Comparison of ENCODE assay signal across 16 cellular contexts in the genomic region with DNA sequence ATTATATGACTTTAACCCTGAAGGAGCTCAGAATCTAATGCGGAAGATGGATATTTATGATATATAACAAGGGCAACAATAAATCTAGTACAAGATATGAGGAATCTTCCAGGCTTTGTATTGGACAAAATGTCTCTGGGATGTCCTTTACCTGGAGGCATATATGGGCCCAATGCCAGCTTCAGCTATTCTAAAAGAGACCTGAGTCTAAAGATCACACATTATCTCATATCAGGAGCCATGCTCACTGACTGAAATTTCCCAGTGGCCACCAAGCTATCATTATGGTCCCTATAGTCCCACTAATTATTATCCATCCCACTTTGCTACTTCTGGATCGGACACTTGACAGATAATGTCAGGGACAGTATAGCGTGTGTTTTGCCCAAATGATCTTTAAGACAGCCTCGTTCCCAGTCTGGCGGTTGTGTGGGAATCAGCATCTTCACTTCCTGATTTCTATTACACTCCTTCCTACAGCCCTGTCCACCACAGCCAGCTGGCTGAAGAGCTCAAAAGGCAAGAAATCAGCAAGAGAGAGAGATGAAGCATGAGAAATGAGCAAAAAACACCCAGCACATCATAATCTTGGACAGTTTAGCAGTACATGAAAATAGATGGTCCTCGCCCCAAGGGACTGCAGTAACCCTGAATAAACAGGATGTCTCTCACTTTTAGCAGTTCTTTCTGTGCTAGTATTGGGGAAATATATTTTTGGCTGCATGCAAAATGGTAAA. TPM values are rescaled to one million over a fixed set of nuclear protein-coding genes. Genes with fewer than 3 reads are reported as not detected.
DNase-seq lines count a peak whose midpoint lies in the region; ATAC-seq and TF ChIP-seq lines count a peak whose summit lies in the region.
"Had no signal": no experiment of that assay in that cellular context is flagged by ENCODE, and none has a peak within 500 bp of the region (broad histone marks: within the 10 kb centered on the region; RNA-seq: fewer than 3 reads in every experiment).

No MANE protein-coding gene starts in this region.

- H4K91ac ChIP-seq in trophoblast cell (ENCODE audit: low read depth, low read length), result no peak overlapping the region

- H3K79me2 ChIP-seq in trophoblast cell (ENCODE audit: control insufficient read depth, insufficient read depth, low read length, poor library complexity) (no peaks in the 10 kb centered on the region), MM.1S (ENCODE audit: low read length) (no peaks in the 10 kb centered on the region)

- no peak overlapping the region for H3K23ac ChIP-seq in trophoblast cell (ENCODE audit: low read length)

- no peak overlapping the region for H3K4me3 Mint-ChIP-seq in dendritic cell treated with granulocyte-macrophage colony-stimulating factor and Interleukin-4, amounts not matched to agents 40 ng/mL and 50 ng/mL, for 4 days
- H3K4me3 Mint-ChIP-seq in stimulated activated memory B cell treated with anti-CD40 and anti-IgM and Interleukin-4, amounts not matched to agents 10 μg/mL and 1 μg/mL and 100 μg/mL, for 72 hours, result peak overlapping the region; percentile 5
- H3K4me3 Mint-ChIP-seq: CD4-positive, CD25-positive, alpha-beta regulatory T cell; T-helper 2 cell treated with Interferon-gamma antibody and Interleukin-4, amounts not matched to agents 5 μg/mL and 100 μg/mL, for 36 hours had no signal

- H2BK120ac ChIP-seq in trophoblast cell (ENCODE audit: insufficient read depth, low read length, poor library complexity), result no peak overlapping the region

- H2BK12ac ChIP-seq in trophoblast cell (ENCODE audit: low read length), result no peak overlapping the region

- no peak overlapping the region for H2BK5ac ChIP-seq in trophoblast cell (ENCODE audit: low read depth, low read length, poor library complexity)

- H3F3A ChIP-seq in MM.1S (ENCODE audit: insufficient read depth, low read length), result no peaks in the 10 kb centered on the region

- H3K4me1 ChIP-seq in trophoblast cell (ENCODE audit: control insufficient read depth in 1 of 2, insufficient read depth in 2 of 2, low read length in 2 of 2), result peaks cover 4 to 5% of the 10 kb centered on the region in 2 experiments
- peaks cover 6% of the 10 kb centered on the region; the same call in 1 of the 2 replicates for H3K4me1 ChIP-seq in MM.1S (ENCODE audit: low read length)
- H3K4me1 ChIP-seq in lower lobe of right lung, result no peaks in the 10 kb centered on the region

- WGBS in trophoblast cell (ENCODE audit: extremely low coverage, insufficient coverage, insufficient read length), result no CpG with 5 or more reads among the region's 6 CpGs

- intact Hi-C loops in dendritic cell treated with granulocyte-macrophage colony-stimulating factor and Interleukin-4, amounts not matched to agents 40 ng/mL and 50 ng/mL, for 4 days (cut with micrococcal nuclease), result no loop called here
- intact Hi-C loops in lower lobe of right lung (cut with DNase I), result no loop called here

- no peak overlapping the region for H3K18ac ChIP-seq in trophoblast cell (ENCODE audit: low read length)

- H3K9me3 ChIP-seq in trophoblast cell (ENCODE audit: insufficient read depth, low read depth, low read length) (no peaks in the 10 kb centered on the region), MM.1S (replicated peaks; ENCODE audit: insufficient read depth, low read length) (no peaks in the 10 kb centered on the region), lower lobe of right lung (no peaks in the 10 kb centered on the region)
- H3K9me3 ChIP-seq: esophagus squamous epithelium had no signal

- peaks cover 38% of the 10 kb centered on the region for H3K4me1 Mint-ChIP-seq in dendritic cell treated with granulocyte-macrophage colony-stimulating factor and Interleukin-4, amounts not matched to agents 40 ng/mL and 50 ng/mL, for 4 days (ENCODE audit: low read depth)
- peaks cover 28% of the 10 kb centered on the region for H3K4me1 Mint-ChIP-seq in stimulated activated memory B cell treated with anti-CD40 and anti-IgM and Interleukin-4, amounts not matched to agents 10 μg/mL and 1 μg/mL and 100 μg/mL, for 72 hours
- H3K4me1 Mint-ChIP-seq: CD4-positive, CD25-positive, alpha-beta regulatory T cell had no signal

- H3K4me3 ChIP-seq in trophoblast cell (ENCODE audit: low read depth, low read length), result no peak overlapping the region
- H3K4me3 ChIP-seq in MM.1S (ENCODE audit: low read length), result no peak overlapping the region
- no peak overlapping the region for H3K4me3 ChIP-seq in lower lobe of right lung
- H3K4me3 ChIP-seq: esophagus squamous epithelium had no signal

- no peaks in the 10 kb centered on the region for H3K36me3 Mint-ChIP-seq in dendritic cell treated with granulocyte-macrophage colony-stimulating factor and Interleukin-4, amounts not matched to agents 40 ng/mL and 50 ng/mL, for 4 days (ENCODE audit: low read depth)
- no peaks in the 10 kb centered on the region for H3K36me3 Mint-ChIP-seq in stimulated activated memory B cell treated with anti-CD40 and anti-IgM and Interleukin-4, amounts not matched to agents 10 μg/mL and 1 μg/mL and 100 μg/mL, for 72 hours
- H3K36me3 Mint-ChIP-seq: CD4-positive, CD25-positive, alpha-beta regulatory T cell had no signal

- H3K79me1 ChIP-seq in trophoblast cell (ENCODE audit: low read length), result no peaks in the 10 kb centered on the region

- no peak overlapping the region for H3K4ac ChIP-seq in trophoblast cell (ENCODE audit: low read depth, low read length)

- H4K20me1 ChIP-seq in MM.1S (ENCODE audit: insufficient read depth, low read length), result no peaks in the 10 kb centered on the region

- H3K27me3 Mint-ChIP-seq in dendritic cell treated with granulocyte-macrophage colony-stimulating factor and Interleukin-4, amounts not matched to agents 40 ng/mL and 50 ng/mL, for 4 days, result peaks cover 4% of the 10 kb centered on the region
- H3K27me3 Mint-ChIP-seq in stimulated activated memory B cell treated with anti-CD40 and anti-IgM and Interleukin-4, amounts not matched to agents 10 μg/mL and 1 μg/mL and 100 μg/mL, for 72 hours, result no peaks in the 10 kb centered on the region

- H3K9me3 Mint-ChIP-seq in dendritic cell treated with granulocyte-macrophage colony-stimulating factor and Interleukin-4, amounts not matched to agents 40 ng/mL and 50 ng/mL, for 4 days, result no peaks in the 10 kb centered on the region
- no peaks in the 10 kb centered on the region for H3K9me3 Mint-ChIP-seq in stimulated activated memory B cell treated with anti-CD40 and anti-IgM and Interleukin-4, amounts not matched to agents 10 μg/mL and 1 μg/mL and 100 μg/mL, for 72 hours
- H3K9me3 Mint-ChIP-seq: CD4-positive, CD25-positive, alpha-beta regulatory T cell; T-helper 2 cell treated with Interferon-gamma antibody and Interleukin-4, amounts not matched to agents 5 μg/mL and 100 μg/mL, for 36 hours had no signal

- no peak overlapping the region for H2AK5ac ChIP-seq in trophoblast cell (ENCODE audit: low read length)

- no peak overlapping the region for H3K27ac ChIP-seq in trophoblast cell (ENCODE audit: low read depth, low read length)
- no peak overlapping the region for H3K27ac ChIP-seq in MM.1S (ENCODE audit: low read length)
- no peak overlapping the region for H3K27ac ChIP-seq in lower lobe of right lung

- TF ChIP-seq CTCF in MM.1S (IDR thresholded peaks at IDR 0.05; ENCODE audit: low read length) (no peak), lower lobe of right lung (IDR thresholded peaks at IDR 0.05) (no peak)

- peak; percentile 44 for ATAC-seq in GM19324 (IDR thresholded peaks at IDR 0.05; ENCODE audit: low FRiP score, unreplicated experiment)
- peak; percentile 69 for ATAC-seq in stimulated activated memory B cell treated with anti-CD40 and anti-IgM and Interleukin-4, amounts not matched to agents 10 μg/mL and 1 μg/mL and 100 μg/mL, for 72 hours
- no peak for ATAC-seq in lower lobe of right lung

- H3K14ac ChIP-seq in trophoblast cell (ENCODE audit: low read length), result no peak overlapping the region

- H4K12ac ChIP-seq in trophoblast cell (ENCODE audit: low read depth, low read length), result no peak overlapping the region

- H3K9ac ChIP-seq in trophoblast cell (ENCODE audit: low read length), result no peak overlapping the region
- H3K9ac ChIP-seq in MM.1S (ENCODE audit: low read length), result no peak overlapping the region

- H3K4me2 ChIP-seq in trophoblast cell (ENCODE audit: low read length), result no peak overlapping the region
- H3K4me2 ChIP-seq in MM.1S (ENCODE audit: low read depth, low read length), result no peak overlapping the region

- H2AFZ ChIP-seq in trophoblast cell (ENCODE audit: insufficient read depth, low read length, poor library complexity), result no peak overlapping the region
- no peak overlapping the region for H2AFZ ChIP-seq in MM.1S (ENCODE audit: low read length)

- H3K27ac Mint-ChIP-seq in dendritic cell treated with granulocyte-macrophage colony-stimulating factor and Interleukin-4, amounts not matched to agents 40 ng/mL and 50 ng/mL, for 4 days, result peak overlapping the region; percentile 41
- peak overlapping the region; percentile 25 for H3K27ac Mint-ChIP-seq in stimulated activated memory B cell treated with anti-CD40 and anti-IgM and Interleukin-4, amounts not matched to agents 10 μg/mL and 1 μg/mL and 100 μg/mL, for 72 hours
- H3K27ac Mint-ChIP-seq: CD4-positive, CD25-positive, alpha-beta regulatory T cell; T-helper 2 cell treated with Interferon-gamma antibody and Interleukin-4, amounts not matched to agents 5 μg/mL and 100 μg/mL, for 36 hours had no signal

- H4K8ac ChIP-seq in trophoblast cell (ENCODE audit: low read depth, low read length), result no peak overlapping the region

- DNase-seq in Kasumi-1 (lab: John Stamatoyannopoulos, UW), result peak; percentile 14 to 32
- no peak for DNase-seq in trophoblast cell
- DNase-seq in DMS 273 (lab: John Stamatoyannopoulos, UW; ENCODE audit: unreplicated experiment), result no peak
- no peak for DNase-seq in MM.1S
- DNase-seq in lower lobe of right lung, result no peak
- DNase-seq: activated CD8-positive, alpha-beta memory T cell treated with anti-CD3 and anti-CD28 coated beads, Interleukin-2, amount 50 U/mL, for 48 hours; activated naive CD4-positive, alpha-beta T cell treated with Interleukin-2 at 50 U/mL for 16 hours; CD4-positive, CD25-positive, alpha-beta regulatory T cell; esophagus squamous epithelium; kidney; occipital lobe; stimulated activated CD4-positive, alpha-beta T cell treated with anti-CD3 and anti-CD28 coated beads, Interleukin-4, amount 100 ng/mL, for 24 hours had no signal

- no peaks in the 10 kb centered on the region for H3K9me2 ChIP-seq in MM.1S (replicated peaks; ENCODE audit: insufficient read depth, low read length)

- H3K27me3 ChIP-seq in trophoblast cell (ENCODE audit: insufficient read depth, low read length), result no peaks in the 10 kb centered on the region
- peaks cover 93% of the 10 kb centered on the region for H3K27me3 ChIP-seq in MM.1S (replicated peaks; ENCODE audit: insufficient read depth, low read length)
- no peaks in the 10 kb centered on the region for H3K27me3 ChIP-seq in lower lobe of right lung (ENCODE audit: low read depth)
- H3K27me3 ChIP-seq: esophagus squamous epithelium had no signal

- H3K36me3 ChIP-seq in trophoblast cell (ENCODE audit: control insufficient read depth in 1 of 2, insufficient read depth in 2 of 2, low read length in 2 of 2) (no peaks in the 10 kb centered on the region), MM.1S (replicated peaks; ENCODE audit: insufficient read depth, low read length) (no peaks in the 10 kb centered on the region), lower lobe of right lung (no peaks in the 10 kb centered on the region)
- H3K36me3 ChIP-seq: esophagus squamous epithelium had no signal

RNA-seq across cellular contexts. Expression of a gene that starts 34.9 kb away (rescaled TPM):
- 0.55 and 0.58 TPM in 2 replicates for polyA plus RNA-seq in trophoblast cell (2013)
- total RNA-seq in lower lobe of right lung, result 0.62 TPM
- total RNA-seq: CD4-positive, CD25-positive, alpha-beta regulatory T cell had no signal
- polyA plus RNA-seq: CD4-positive, CD25-positive, alpha-beta regulatory T cell had no signal

Comparison
In these comparisons a context has a peak if more than half of its experiments do, and no peak if none do; other contexts are left out.
1. ATAC-seq: peak in GM19324 (single experiment) and stimulated activated memory B cell treated with anti-CD40 and anti-IgM and Interleukin-4, amounts not matched to agents 10 μg/mL and 1 μg/mL and 100 μg/mL, for 72 hours (single experiment); none in lower lobe of right lung (0 of 2).
2. DNase-seq: peak in Kasumi-1 (2 of 2); none in trophoblast cell (0 of 2), DMS 273 (single experiment), MM.1S (single experiment) and lower lobe of right lung (single experiment).